In genomic region chr2:2665834-2666133, GRCh38 we compare ENCODE assay signal across 21 cellular contexts.
DNase-seq lines count a peak whose midpoint lies in the region; ATAC-seq and TF ChIP-seq lines count a peak whose summit lies in the region.
"Had no signal": no experiment of that assay in that cellular context is flagged by ENCODE, and none has a peak within 500 bp of the region (broad histone marks: within the 10 kb centered on the region; RNA-seq: fewer than 3 reads in every experiment).

No MANE protein-coding gene starts in this region.

- H3K9me3 Mint-ChIP-seq in brain: peaks cover 0 to 3% (median 2%) of the 10 kb centered on the region in 5 experiments
- peaks cover 2% of the 10 kb centered on the region for H3K9me3 Mint-ChIP-seq in nephron
- H3K9me3 Mint-ChIP-seq in mesothelial cell of epicardium: peaks cover 1% of the 10 kb centered on the region

- TF ChIP-seq RAD21 in HCT116 (IDR thresholded peaks at IDR 0.05; ENCODE audit: low read depth): no peak

- intact Hi-C loops in HCT116 (cut with micrococcal nuclease) (no loop called here), vagina (cut with DNase I) (no loop called here)

- H3K27me3 Mint-ChIP-seq in brain: peaks cover 4% of the 10 kb centered on the region
- peaks cover 24% of the 10 kb centered on the region for H3K27me3 Mint-ChIP-seq in nephron (ENCODE audit: low read depth)
- peaks cover 5% of the 10 kb centered on the region for H3K27me3 Mint-ChIP-seq in mesothelial cell of epicardium (ENCODE audit: low read depth)
- H3K27me3 Mint-ChIP-seq: B cell; CD8-positive, alpha-beta memory T cell; IgD-negative memory B cell had no signal

- BruUV-seq in HCT116 (replicated peaks; lab: Mats Ljungman, UMichigan): no TSS peak

- no peaks in the 10 kb centered on the region for H3K79me2 ChIP-seq in HCT116 (ENCODE audit: insufficient read depth, low read length)

- H3K27me3 ChIP-seq in HCT116 (ENCODE audit: insufficient read depth, low read length) (no peaks in the 10 kb centered on the region; the same call in 1 of the 2 replicates), vagina (no peaks in the 10 kb centered on the region)

- POLR2A ChIA-PET in HCT116 (lab: Charles Lee): no interaction called here

- ATAC-seq in HCT116 (no peak), HG02571 (IDR thresholded peaks at IDR 0.05; ENCODE audit: unreplicated experiment) (no peak), HG03354 (IDR thresholded peaks at IDR 0.05; ENCODE audit: poor library complexity, severe bottlenecking, unreplicated experiment) (no peak)

- no peaks in the 10 kb centered on the region for H3K9me2 ChIP-seq in HCT116 (ENCODE audit: insufficient read depth)

- CTCF ChIA-PET in HCT116 (lab: Charles Lee): no interaction called here

- H4K20me1 ChIP-seq in HCT116 (ENCODE audit: insufficient read depth): no peaks in the 10 kb centered on the region

- H3K4me3 ChIP-seq in HCT116 (replicated peaks in 1 of 2; ENCODE audit: low read depth in 1 of 2, low read length in 2 of 2) (no peak overlapping the region), vagina (no peak overlapping the region)

- H3K9ac ChIP-seq in HCT116 (ENCODE audit: low read length): no peak overlapping the region
- H3K9ac ChIP-seq: KMS-11 had no signal

- H3K36me3 Mint-ChIP-seq in brain (no peaks in the 10 kb centered on the region), nephron (ENCODE audit: low read depth) (peaks cover 3% of the 10 kb centered on the region), mesothelial cell of epicardium (no peaks in the 10 kb centered on the region)
- H3K36me3 Mint-ChIP-seq: CD14-positive monocyte; CD8-positive, alpha-beta memory T cell had no signal

- no peak overlapping the region for H2AFZ ChIP-seq in HCT116 (ENCODE audit: low read depth, low read length, poor library complexity, severe bottlenecking)

- DNase-seq in HCT116 (ENCODE audit: low read depth, low spot score) (no peak), vagina (ENCODE audit: extremely low spot score in 2 of 2) (no peak), mesothelial cell of epicardium (ENCODE audit: low spot score in 2 of 2, unreplicated experiment in 2 of 2) (no peak)
- DNase-seq: Calu3; CD8-positive, alpha-beta memory T cell; DMS153; DND-41; H7; MM.1S; NCI-H2029; NCI-H526; NCI-H82; RPMI8226 had no signal

- H3K27ac Mint-ChIP-seq in brain (peak overlapping the region in 3 of 5 experiments; percentile 3 to 69 (median 45)), nephron (peak overlapping the region in 2 of 3 experiments; percentile 17 to 57), mesothelial cell of epicardium (no peak overlapping the region)
- H3K27ac Mint-ChIP-seq: B cell; CD8-positive, alpha-beta memory T cell; IgD-negative memory B cell had no signal

- TF ChIP-seq CTCF in HCT116 (IDR thresholded peaks at IDR 0.05 in 2 of 3, conservative IDR thresholded peaks at IDR 0.05 in 1 of 3; ENCODE audit: borderline replicate concordance in 1 of 3, insufficient read depth in 1 of 3, low read depth in 2 of 3, low read length in 2 of 3) (no peak), brain (conservative IDR thresholded peaks at IDR 0.05) (no peak), nephron (IDR thresholded peaks at IDR 0.05; ENCODE audit: unreplicated experiment in 3 of 3) (no peak), vagina (IDR thresholded peaks at IDR 0.05) (no peak), mesothelial cell of epicardium (IDR thresholded peaks at IDR 0.05; ENCODE audit: unreplicated experiment) (no peak)

- peaks cover 0 to 8% of the 10 kb centered on the region in 2 experiments; a peak in 2 of 4 replicates for H3K4me1 ChIP-seq in HCT116 (ENCODE audit: control insufficient read depth in 1 of 2, insufficient read depth in 2 of 2, low read length in 2 of 2)
- H3K4me1 ChIP-seq in vagina: peaks cover 18% of the 10 kb centered on the region

- peaks cover 44% of the 10 kb centered on the region for H3K4me1 Mint-ChIP-seq in brain
- H3K4me1 Mint-ChIP-seq in nephron: peaks cover 40% of the 10 kb centered on the region
- H3K4me1 Mint-ChIP-seq in mesothelial cell of epicardium: no peaks in the 10 kb centered on the region
- H3K4me1 Mint-ChIP-seq: B cell; CD14-positive monocyte; CD8-positive, alpha-beta memory T cell had no signal

- H3K27ac ChIP-seq in HCT116 (ENCODE audit: low read depth, low read length) (no peak overlapping the region), vagina (peak overlapping the region; percentile 46)
- H3K27ac ChIP-seq: KMS-11 had no signal

- no peak overlapping the region for H3K4me3 Mint-ChIP-seq in brain
- H3K4me3 Mint-ChIP-seq in nephron: no peak overlapping the region
- no peak overlapping the region for H3K4me3 Mint-ChIP-seq in mesothelial cell of epicardium
- H3K4me3 Mint-ChIP-seq: B cell; CD14-positive monocyte; CD8-positive, alpha-beta memory T cell; IgD-negative memory B cell had no signal

- TF ChIP-seq POLR2A in HCT116 (IDR thresholded peaks at IDR 0.05; ENCODE audit: borderline replicate concordance, extremely low read depth, insufficient read depth, insufficient read length) (no peak), vagina (IDR thresholded peaks at IDR 0.05) (no peak)

- peak overlapping the region; percentile 30; the same call in 1 of the 2 replicates for H3K4me2 ChIP-seq in HCT116 (ENCODE audit: low read length)
- H3K4me2 ChIP-seq: KMS-11 had no signal

- no peaks in the 10 kb centered on the region for H3K36me3 ChIP-seq in HCT116 (ENCODE audit: control insufficient read depth in 1 of 2, insufficient read depth in 2 of 2, low read length in 2 of 2)
- H3K36me3 ChIP-seq in vagina: no peaks in the 10 kb centered on the region

- no peaks in the 10 kb centered on the region for H3K9me3 ChIP-seq in HCT116 (ENCODE audit: control insufficient read depth in 1 of 2, insufficient read depth in 1 of 2, low read depth in 1 of 2, low read length in 2 of 2)
- no peaks in the 10 kb centered on the region for H3K9me3 ChIP-seq in vagina

- RAD21 ChIA-PET in HCT116 (lab: Charles Lee; ENCODE audit: low non-redundant PET in 1 of 2, low total read pairs in 2 of 2, uncharacterized antibody in 2 of 2, unreplicated experiment in 2 of 2): no interaction called here

TF ChIP-seq in HCT116, 20 proteins besides CTCF, POLR2A, EP300 and RAD21:
- TF ChIP-seq ZFX (IDR thresholded peaks at IDR 0.05): no peak
- TF ChIP-seq ELF1 (IDR thresholded peaks at IDR 0.05; ENCODE audit: borderline replicate concordance, low read depth): no peak
- TF ChIP-seq EZH2phosphoT487 (IDR thresholded peaks at IDR 0.05; ENCODE audit: borderline replicate concordance): no peak
- no peak for TF ChIP-seq MAX (IDR thresholded peaks at IDR 0.05)
- no peak for TF ChIP-seq ZNF274 (IDR thresholded peaks at IDR 0.05; ENCODE audit: low read depth, low read length)
- no peak for TF ChIP-seq CEBPB (IDR thresholded peaks at IDR 0.05; ENCODE audit: low read depth)
- no peak for TF ChIP-seq SRF (IDR thresholded peaks at IDR 0.05; ENCODE audit: low read depth)
- TF ChIP-seq EZH2 (IDR thresholded peaks at IDR 0.05): no peak
- TF ChIP-seq YY1 (IDR thresholded peaks at IDR 0.05; ENCODE audit: extremely low read depth, insufficient replicate concordance, low read depth, low read length): no peak
- TF ChIP-seq SP1 (IDR thresholded peaks at IDR 0.05; ENCODE audit: low read depth): no peak
- no peak for TF ChIP-seq POLR2AphosphoS5 (IDR thresholded peaks at IDR 0.05; ENCODE audit: low read depth, low read length)
